In the genomic region with DNA sequence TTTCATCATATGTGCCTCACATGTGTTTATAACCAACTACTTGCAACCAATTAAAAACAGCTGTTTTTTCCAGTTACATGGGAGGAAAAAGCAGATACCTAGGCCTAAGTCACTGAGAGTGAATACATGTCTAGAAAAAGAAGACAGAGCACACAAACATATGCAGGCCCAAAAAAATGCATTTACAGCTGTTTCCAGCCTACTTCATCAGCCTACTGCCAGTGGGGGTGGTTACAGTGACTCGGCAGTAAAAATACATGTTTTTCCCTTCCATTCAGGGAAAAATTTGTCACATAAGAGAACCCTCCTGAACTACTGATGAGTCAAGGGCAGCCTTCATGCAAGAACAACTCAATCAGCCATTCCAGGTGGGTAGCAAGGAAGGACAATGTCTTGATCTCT, we compare ENCODE assay signal across 1 cellular context.
TF ChIP-seq lines count a peak whose summit lies in the region.

No MANE protein-coding gene starts in this region.

TF ChIP-seq in K562, 482 proteins besides CTCF, POLR2A, EP300 and RAD21 (continued from another document and continues in another):
- peak; percentile 69 for TF ChIP-seq MAFG (tag; conservative IDR thresholded peaks at IDR 0.05)
- TF ChIP-seq SP2 (IDR thresholded peaks at IDR 0.05; ENCODE audit: extremely low read depth, low read depth, low read length, poor library complexity, severe bottlenecking) = no peak
- no peak for TF ChIP-seq MNT (conservative IDR thresholded peaks at IDR 0.05)
- no peak for TF ChIP-seq ETV6 (IDR thresholded peaks at IDR 0.05; ENCODE audit: borderline replicate concordance in 1 of 2, low read depth in 2 of 2, low read length in 1 of 2)
- no peak for TF ChIP-seq ETV6 (CRISPR knock-in tag; IDR thresholded peaks at IDR 0.05; ENCODE audit: borderline replicate concordance)
- TF ChIP-seq BCL6 (CRISPR knock-in tag; IDR thresholded peaks at IDR 0.05) = no peak
- no peak for TF ChIP-seq ID3 (CRISPR knock-in tag; IDR thresholded peaks at IDR 0.05)
- TF ChIP-seq ID3 (tag; IDR thresholded peaks at IDR 0.05) = no peak
- TF ChIP-seq SMARCA4 (IDR thresholded peaks at IDR 0.05) = 0 out of 2 replicates have a peak, but pooled peaks have one; percentile 28
- no peak for TF ChIP-seq MCM2 (IDR thresholded peaks at IDR 0.05; ENCODE audit: low read depth)
- TF ChIP-seq, protein P1, sequence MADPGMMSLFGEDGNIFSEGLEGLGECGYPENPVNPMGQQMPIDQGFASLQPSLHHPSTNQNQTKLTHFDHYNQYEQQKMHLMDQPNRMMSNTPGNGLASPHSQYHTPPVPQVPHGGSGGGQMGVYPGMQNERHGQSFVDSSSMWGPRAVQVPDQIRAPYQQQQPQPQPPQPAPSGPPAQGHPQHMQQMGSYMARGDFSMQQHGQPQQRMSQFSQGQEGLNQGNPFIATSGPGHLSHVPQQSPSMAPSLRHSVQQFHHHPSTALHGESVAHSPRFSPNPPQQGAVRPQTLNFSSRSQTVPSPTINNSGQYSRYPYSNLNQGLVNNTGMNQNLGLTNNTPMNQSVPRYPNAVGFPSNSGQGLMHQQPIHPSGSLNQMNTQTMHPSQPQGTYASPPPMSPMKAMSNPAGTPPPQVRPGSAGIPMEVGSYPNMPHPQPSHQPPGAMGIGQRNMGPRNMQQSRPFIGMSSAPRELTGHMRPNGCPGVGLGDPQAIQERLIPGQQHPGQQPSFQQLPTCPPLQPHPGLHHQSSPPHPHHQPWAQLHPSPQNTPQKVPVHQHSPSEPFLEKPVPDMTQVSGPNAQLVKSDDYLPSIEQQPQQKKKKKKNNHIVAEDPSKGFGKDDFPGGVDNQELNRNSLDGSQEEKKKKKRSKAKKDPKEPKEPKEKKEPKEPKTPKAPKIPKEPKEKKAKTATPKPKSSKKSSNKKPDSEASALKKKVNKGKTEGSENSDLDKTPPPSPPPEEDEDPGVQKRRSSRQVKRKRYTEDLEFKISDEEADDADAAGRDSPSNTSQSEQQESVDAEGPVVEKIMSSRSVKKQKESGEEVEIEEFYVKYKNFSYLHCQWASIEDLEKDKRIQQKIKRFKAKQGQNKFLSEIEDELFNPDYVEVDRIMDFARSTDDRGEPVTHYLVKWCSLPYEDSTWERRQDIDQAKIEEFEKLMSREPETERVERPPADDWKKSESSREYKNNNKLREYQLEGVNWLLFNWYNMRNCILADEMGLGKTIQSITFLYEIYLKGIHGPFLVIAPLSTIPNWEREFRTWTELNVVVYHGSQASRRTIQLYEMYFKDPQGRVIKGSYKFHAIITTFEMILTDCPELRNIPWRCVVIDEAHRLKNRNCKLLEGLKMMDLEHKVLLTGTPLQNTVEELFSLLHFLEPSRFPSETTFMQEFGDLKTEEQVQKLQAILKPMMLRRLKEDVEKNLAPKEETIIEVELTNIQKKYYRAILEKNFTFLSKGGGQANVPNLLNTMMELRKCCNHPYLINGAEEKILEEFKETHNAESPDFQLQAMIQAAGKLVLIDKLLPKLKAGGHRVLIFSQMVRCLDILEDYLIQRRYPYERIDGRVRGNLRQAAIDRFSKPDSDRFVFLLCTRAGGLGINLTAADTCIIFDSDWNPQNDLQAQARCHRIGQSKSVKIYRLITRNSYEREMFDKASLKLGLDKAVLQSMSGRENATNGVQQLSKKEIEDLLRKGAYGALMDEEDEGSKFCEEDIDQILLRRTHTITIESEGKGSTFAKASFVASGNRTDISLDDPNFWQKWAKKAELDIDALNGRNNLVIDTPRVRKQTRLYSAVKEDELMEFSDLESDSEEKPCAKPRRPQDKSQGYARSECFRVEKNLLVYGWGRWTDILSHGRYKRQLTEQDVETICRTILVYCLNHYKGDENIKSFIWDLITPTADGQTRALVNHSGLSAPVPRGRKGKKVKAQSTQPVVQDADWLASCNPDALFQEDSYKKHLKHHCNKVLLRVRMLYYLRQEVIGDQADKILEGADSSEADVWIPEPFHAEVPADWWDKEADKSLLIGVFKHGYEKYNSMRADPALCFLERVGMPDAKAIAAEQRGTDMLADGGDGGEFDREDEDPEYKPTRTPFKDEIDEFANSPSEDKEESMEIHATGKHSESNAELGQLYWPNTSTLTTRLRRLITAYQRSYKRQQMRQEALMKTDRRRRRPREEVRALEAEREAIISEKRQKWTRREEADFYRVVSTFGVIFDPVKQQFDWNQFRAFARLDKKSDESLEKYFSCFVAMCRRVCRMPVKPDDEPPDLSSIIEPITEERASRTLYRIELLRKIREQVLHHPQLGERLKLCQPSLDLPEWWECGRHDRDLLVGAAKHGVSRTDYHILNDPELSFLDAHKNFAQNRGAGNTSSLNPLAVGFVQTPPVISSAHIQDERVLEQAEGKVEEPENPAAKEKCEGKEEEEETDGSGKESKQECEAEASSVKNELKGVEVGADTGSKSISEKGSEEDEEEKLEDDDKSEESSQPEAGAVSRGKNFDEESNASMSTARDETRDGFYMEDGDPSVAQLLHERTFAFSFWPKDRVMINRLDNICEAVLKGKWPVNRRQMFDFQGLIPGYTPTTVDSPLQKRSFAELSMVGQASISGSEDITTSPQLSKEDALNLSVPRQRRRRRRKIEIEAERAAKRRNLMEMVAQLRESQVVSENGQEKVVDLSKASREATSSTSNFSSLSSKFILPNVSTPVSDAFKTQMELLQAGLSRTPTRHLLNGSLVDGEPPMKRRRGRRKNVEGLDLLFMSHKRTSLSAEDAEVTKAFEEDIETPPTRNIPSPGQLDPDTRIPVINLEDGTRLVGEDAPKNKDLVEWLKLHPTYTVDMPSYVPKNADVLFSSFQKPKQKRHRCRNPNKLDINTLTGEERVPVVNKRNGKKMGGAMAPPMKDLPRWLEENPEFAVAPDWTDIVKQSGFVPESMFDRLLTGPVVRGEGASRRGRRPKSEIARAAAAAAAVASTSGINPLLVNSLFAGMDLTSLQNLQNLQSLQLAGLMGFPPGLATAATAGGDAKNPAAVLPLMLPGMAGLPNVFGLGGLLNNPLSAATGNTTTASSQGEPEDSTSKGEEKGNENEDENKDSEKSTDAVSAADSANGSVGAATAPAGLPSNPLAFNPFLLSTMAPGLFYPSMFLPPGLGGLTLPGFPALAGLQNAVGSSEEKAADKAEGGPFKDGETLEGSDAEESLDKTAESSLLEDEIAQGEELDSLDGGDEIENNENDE (IDR thresholded peaks at IDR 0.05; ENCODE audit: low read depth, low read length) = no peak
- TF ChIP-seq, protein P2, sequence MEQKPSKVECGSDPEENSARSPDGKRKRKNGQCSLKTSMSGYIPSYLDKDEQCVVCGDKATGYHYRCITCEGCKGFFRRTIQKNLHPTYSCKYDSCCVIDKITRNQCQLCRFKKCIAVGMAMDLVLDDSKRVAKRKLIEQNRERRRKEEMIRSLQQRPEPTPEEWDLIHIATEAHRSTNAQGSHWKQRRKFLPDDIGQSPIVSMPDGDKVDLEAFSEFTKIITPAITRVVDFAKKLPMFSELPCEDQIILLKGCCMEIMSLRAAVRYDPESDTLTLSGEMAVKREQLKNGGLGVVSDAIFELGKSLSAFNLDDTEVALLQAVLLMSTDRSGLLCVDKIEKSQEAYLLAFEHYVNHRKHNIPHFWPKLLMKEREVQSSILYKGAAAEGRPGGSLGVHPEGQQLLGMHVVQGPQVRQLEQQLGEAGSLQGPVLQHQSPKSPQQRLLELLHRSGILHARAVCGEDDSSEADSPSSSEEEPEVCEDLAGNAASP (IDR thresholded peaks at IDR 0.05) = no peak
- TF ChIP-seq ZBTB9 (CRISPR knock-in tag; IDR thresholded peaks at IDR 0.05) = no peak
- TF ChIP-seq, protein P3, sequence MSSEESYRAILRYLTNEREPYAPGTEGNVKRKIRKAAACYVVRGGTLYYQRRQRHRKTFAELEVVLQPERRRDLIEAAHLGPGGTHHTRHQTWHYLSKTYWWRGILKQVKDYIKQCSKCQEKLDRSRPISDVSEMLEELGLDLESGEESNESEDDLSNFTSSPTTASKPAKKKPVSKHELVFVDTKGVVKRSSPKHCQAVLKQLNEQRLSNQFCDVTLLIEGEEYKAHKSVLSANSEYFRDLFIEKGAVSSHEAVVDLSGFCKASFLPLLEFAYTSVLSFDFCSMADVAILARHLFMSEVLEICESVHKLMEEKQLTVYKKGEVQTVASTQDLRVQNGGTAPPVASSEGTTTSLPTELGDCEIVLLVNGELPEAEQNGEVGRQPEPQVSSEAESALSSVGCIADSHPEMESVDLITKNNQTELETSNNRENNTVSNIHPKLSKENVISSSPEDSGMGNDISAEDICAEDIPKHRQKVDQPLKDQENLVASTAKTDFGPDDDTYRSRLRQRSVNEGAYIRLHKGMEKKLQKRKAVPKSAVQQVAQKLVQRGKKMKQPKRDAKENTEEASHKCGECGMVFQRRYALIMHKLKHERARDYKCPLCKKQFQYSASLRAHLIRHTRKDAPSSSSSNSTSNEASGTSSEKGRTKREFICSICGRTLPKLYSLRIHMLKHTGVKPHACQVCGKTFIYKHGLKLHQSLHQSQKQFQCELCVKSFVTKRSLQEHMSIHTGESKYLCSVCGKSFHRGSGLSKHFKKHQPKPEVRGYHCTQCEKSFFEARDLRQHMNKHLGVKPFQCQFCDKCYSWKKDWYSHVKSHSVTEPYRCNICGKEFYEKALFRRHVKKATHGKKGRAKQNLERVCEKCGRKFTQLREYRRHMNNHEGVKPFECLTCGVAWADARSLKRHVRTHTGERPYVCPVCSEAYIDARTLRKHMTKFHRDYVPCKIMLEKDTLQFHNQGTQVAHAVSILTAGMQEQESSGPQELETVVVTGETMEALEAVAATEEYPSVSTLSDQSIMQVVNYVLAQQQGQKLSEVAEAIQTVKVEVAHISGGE (CRISPR knock-in tag; IDR thresholded peaks at IDR 0.05) = no peak
- TF ChIP-seq, protein P4, sequence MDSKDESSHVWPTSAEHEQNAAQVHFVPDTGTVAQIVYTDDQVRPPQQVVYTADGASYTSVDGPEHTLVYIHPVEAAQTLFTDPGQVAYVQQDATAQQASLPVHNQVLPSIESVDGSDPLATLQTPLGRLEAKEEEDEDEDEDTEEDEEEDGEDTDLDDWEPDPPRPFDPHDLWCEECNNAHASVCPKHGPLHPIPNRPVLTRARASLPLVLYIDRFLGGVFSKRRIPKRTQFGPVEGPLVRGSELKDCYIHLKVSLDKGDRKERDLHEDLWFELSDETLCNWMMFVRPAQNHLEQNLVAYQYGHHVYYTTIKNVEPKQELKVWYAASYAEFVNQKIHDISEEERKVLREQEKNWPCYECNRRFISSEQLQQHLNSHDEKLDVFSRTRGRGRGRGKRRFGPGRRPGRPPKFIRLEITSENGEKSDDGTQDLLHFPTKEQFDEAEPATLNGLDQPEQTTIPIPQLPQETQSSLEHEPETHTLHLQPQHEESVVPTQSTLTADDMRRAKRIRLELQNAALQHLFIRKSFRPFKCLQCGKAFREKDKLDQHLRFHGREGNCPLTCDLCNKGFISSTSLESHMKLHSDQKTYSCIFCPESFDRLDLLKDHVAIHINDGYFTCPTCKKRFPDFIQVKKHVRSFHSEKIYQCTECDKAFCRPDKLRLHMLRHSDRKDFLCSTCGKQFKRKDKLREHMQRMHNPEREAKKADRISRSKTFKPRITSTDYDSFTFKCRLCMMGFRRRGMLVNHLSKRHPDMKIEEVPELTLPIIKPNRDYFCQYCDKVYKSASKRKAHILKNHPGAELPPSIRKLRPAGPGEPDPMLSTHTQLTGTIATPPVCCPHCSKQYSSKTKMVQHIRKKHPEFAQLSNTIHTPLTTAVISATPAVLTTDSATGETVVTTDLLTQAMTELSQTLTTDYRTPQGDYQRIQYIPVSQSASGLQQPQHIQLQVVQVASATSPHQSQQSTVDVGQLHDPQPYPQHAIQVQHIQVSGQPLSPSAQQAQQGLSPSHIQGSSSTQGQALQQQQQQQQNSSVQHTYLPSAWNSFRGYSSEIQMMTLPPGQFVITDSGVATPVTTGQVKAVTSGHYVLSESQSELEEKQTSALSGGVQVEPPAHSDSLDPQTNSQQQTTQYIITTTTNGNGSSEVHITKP (IDR thresholded peaks at IDR 0.05; ENCODE audit: partially characterized antibody) = peak; percentile 11
- no peak for TF ChIP-seq SMARCB1 (IDR thresholded peaks at IDR 0.05; ENCODE audit: insufficient read length, low read depth)
- no peak for TF ChIP-seq ZKSCAN1 (IDR thresholded peaks at IDR 0.05; ENCODE audit: low read depth, low read length)
- TF ChIP-seq, protein P5, sequence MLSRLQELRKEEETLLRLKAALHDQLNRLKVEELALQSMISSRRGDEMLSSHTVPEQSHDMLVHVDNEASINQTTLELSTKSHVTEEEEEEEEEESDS (CRISPR knock-in tag; IDR thresholded peaks at IDR 0.05) = no peak
- TF ChIP-seq C11orf30 (IDR thresholded peaks at IDR 0.05; ENCODE audit: low read depth) = peak; percentile 70
- TF ChIP-seq BCOR (IDR thresholded peaks at IDR 0.05) = no peak
